Comparison of ENCODE assay signal across 29 cellular contexts in genomic region chr17:12429125-12429524, GRCh38.
DNase-seq lines count a peak whose midpoint lies in the region; ATAC-seq and TF ChIP-seq lines count a peak whose summit lies in the region.
"Had no signal": no experiment of that assay in that cellular context is flagged by ENCODE, and none has a peak within 500 bp of the region (broad histone marks: within the 10 kb centered on the region; RNA-seq: fewer than 3 reads in every experiment).

No MANE protein-coding gene starts in this region.

- H3K36me3 ChIP-seq in left ventricle myocardium inferior: no peaks in the 10 kb centered on the region
- H3K36me3 ChIP-seq: left lung, MG63, right atrium auricular region had no signal

- H3K27ac Mint-ChIP-seq in stimulated activated memory B cell treated with anti-CD40 and anti-IgM and Interleukin-4, amounts not matched to agents 10 μg/mL and 1 μg/mL and 100 μg/mL, for 72 hours: peak overlapping the region; percentile 92
- no peak overlapping the region for H3K27ac Mint-ChIP-seq in osteocyte (ENCODE audit: unreplicated experiment)
- H3K27ac Mint-ChIP-seq: activated CD4-positive, alpha-beta T cell treated with anti-CD3 and anti-CD28 coated beads for 36 hours; activated CD8-positive, alpha-beta T cell treated with anti-CD3 and anti-CD28 coated beads, Interleukin-2, amount 10 ng/mL, durations not matched to agents 7 days and 5 days; activated naive CD4-positive, alpha-beta T cell treated with anti-CD3 and anti-CD28 coated beads, Interleukin-2, amount 10 ng/mL, durations not matched to agents 7 days and 5 days; endodermal cell; stimulated activated naive CD8-positive, alpha-beta T cell treated with anti-CD3 and anti-CD28 coated beads, Interleukin-15, Interleukin-2, amounts not matched to agents 100 ng/mL and 50 ng/mL, for 24 hours had no signal

- TF ChIP-seq CTCF in GM13977 (IDR thresholded peaks at IDR 0.05; ENCODE audit: extremely low read depth, insufficient read depth, missing control alignments) (no peak), osteocyte (IDR thresholded peaks at IDR 0.05) (no peak), left ventricle myocardium inferior (IDR thresholded peaks at IDR 0.05; ENCODE audit: borderline replicate concordance) (no peak)

- no peaks in the 10 kb centered on the region for H3K4me1 ChIP-seq in left ventricle myocardium inferior
- H3K4me1 ChIP-seq: body of pancreas, left lung, right atrium auricular region, testis had no signal

- H3K27me3 ChIP-seq in left ventricle myocardium inferior (ENCODE audit: low read depth): no peaks in the 10 kb centered on the region
- H3K27me3 ChIP-seq: body of pancreas, left lung, MG63, right atrium auricular region, testis had no signal

- H3K9me3 Mint-ChIP-seq in stimulated activated memory B cell treated with anti-CD40 and anti-IgM and Interleukin-4, amounts not matched to agents 10 μg/mL and 1 μg/mL and 100 μg/mL, for 72 hours: peaks cover 12% of the 10 kb centered on the region
- peaks cover 3% of the 10 kb centered on the region for H3K9me3 Mint-ChIP-seq in osteocyte (ENCODE audit: unreplicated experiment)
- H3K9me3 Mint-ChIP-seq: endodermal cell had no signal

- no peaks in the 10 kb centered on the region for H3K27me3 Mint-ChIP-seq in stimulated activated memory B cell treated with anti-CD40 and anti-IgM and Interleukin-4, amounts not matched to agents 10 μg/mL and 1 μg/mL and 100 μg/mL, for 72 hours
- H3K27me3 Mint-ChIP-seq in osteocyte (ENCODE audit: unreplicated experiment): no peaks in the 10 kb centered on the region
- H3K27me3 Mint-ChIP-seq: activated CD4-positive, alpha-beta T cell treated with anti-CD3 and anti-CD28 coated beads for 36 hours; activated naive CD4-positive, alpha-beta T cell treated with anti-CD3 and anti-CD28 coated beads, Interleukin-2, amount 10 ng/mL, durations not matched to agents 7 days and 5 days; central memory CD8-positive, alpha-beta T cell; stimulated activated naive CD8-positive, alpha-beta T cell treated with anti-CD3 and anti-CD28 coated beads, Interleukin-15, Interleukin-2, amounts not matched to agents 100 ng/mL and 50 ng/mL, for 24 hours had no signal

- H3K4me1 Mint-ChIP-seq in stimulated activated memory B cell treated with anti-CD40 and anti-IgM and Interleukin-4, amounts not matched to agents 10 μg/mL and 1 μg/mL and 100 μg/mL, for 72 hours: peaks cover 45% of the 10 kb centered on the region
- no peaks in the 10 kb centered on the region for H3K4me1 Mint-ChIP-seq in osteocyte (ENCODE audit: unreplicated experiment)
- H3K4me1 Mint-ChIP-seq: activated CD4-positive, alpha-beta T cell treated with anti-CD3 and anti-CD28 coated beads for 36 hours; activated naive CD4-positive, alpha-beta T cell treated with anti-CD3 and anti-CD28 coated beads, Interleukin-2, amount 10 ng/mL, durations not matched to agents 7 days and 5 days; central memory CD8-positive, alpha-beta T cell; endodermal cell had no signal

- H3K9me3 ChIP-seq in left ventricle myocardium inferior (replicated peaks): peaks cover 4% of the 10 kb centered on the region
- H3K9me3 ChIP-seq: MG63, right atrium auricular region, SK-N-SH, testis had no signal

- H3K36me3 Mint-ChIP-seq in stimulated activated memory B cell treated with anti-CD40 and anti-IgM and Interleukin-4, amounts not matched to agents 10 μg/mL and 1 μg/mL and 100 μg/mL, for 72 hours: peaks cover 10% of the 10 kb centered on the region
- H3K36me3 Mint-ChIP-seq in osteocyte (ENCODE audit: unreplicated experiment): no peaks in the 10 kb centered on the region
- H3K36me3 Mint-ChIP-seq: activated naive CD4-positive, alpha-beta T cell treated with anti-CD3 and anti-CD28 coated beads, Interleukin-2, amount 10 ng/mL, durations not matched to agents 7 days and 5 days had no signal

- no peak overlapping the region for H3K4me3 Mint-ChIP-seq in stimulated activated memory B cell treated with anti-CD40 and anti-IgM and Interleukin-4, amounts not matched to agents 10 μg/mL and 1 μg/mL and 100 μg/mL, for 72 hours
- H3K4me3 Mint-ChIP-seq in osteocyte (ENCODE audit: unreplicated experiment): no peak overlapping the region
- H3K4me3 Mint-ChIP-seq: activated CD4-positive, alpha-beta T cell treated with anti-CD3 and anti-CD28 coated beads for 36 hours; activated CD8-positive, alpha-beta T cell treated with anti-CD3 and anti-CD28 coated beads, Interleukin-2, amount 10 ng/mL, durations not matched to agents 7 days and 5 days; activated naive CD4-positive, alpha-beta T cell treated with anti-CD3 and anti-CD28 coated beads, Interleukin-2, amount 10 ng/mL, durations not matched to agents 7 days and 5 days; central memory CD8-positive, alpha-beta T cell; endodermal cell; stimulated activated naive CD8-positive, alpha-beta T cell treated with anti-CD3 and anti-CD28 coated beads, Interleukin-15, Interleukin-2, amounts not matched to agents 100 ng/mL and 50 ng/mL, for 24 hours had no signal

- in situ Hi-C loops in GM13977 (cut with MboI; ENCODE audit: low pct_unique_long_range_greater_than_20kb, low sequenced_read_pairs, unreplicated experiment): loop anchor here (25.0 kb wide), 1 partner anchor 92 kb away; no protein-coding TSS in a partner anchor

- no peak overlapping the region for H3K27ac ChIP-seq in left ventricle myocardium inferior (replicated peaks)
- H3K27ac ChIP-seq: body of pancreas, KMS-11, left lung, right atrium auricular region, testis had no signal

- intact Hi-C loops in left ventricle myocardium inferior (cut with micrococcal nuclease): no loop called here

- no peak overlapping the region for H3K4me3 ChIP-seq in left ventricle myocardium inferior
- H3K4me3 ChIP-seq: body of pancreas, left lung, MG63, right atrium auricular region, smooth muscle cell, testis had no signal

- ATAC-seq in GM19463 (IDR thresholded peaks at IDR 0.05; ENCODE audit: unreplicated experiment): peak; percentile 39
- ATAC-seq in HG03095 (IDR thresholded peaks at IDR 0.05; ENCODE audit: unreplicated experiment): peak; percentile 42
- ATAC-seq in stimulated activated memory B cell treated with anti-CD40 and anti-IgM and Interleukin-4, amounts not matched to agents 10 μg/mL and 1 μg/mL and 100 μg/mL, for 72 hours: peak; percentile 61
- no peak for ATAC-seq in HG02571 (IDR thresholded peaks at IDR 0.05; ENCODE audit: unreplicated experiment)
- ATAC-seq: activated CD4-positive, alpha-beta T cell treated with anti-CD3 and anti-CD28 coated beads for 36 hours; activated CD8-positive, alpha-beta T cell treated with anti-CD3 and anti-CD28 coated beads, Interleukin-2, amount 10 ng/mL, durations not matched to agents 7 days and 5 days; body of pancreas; left lung; Right ventricle myocardium inferior had no signal

- peak; percentile 26 for DNase-seq in GM13977 (ENCODE audit: low spot score)
- DNase-seq in osteocyte (ENCODE audit: extremely low spot score, unreplicated experiment): no peak
- no peak for DNase-seq in left ventricle myocardium inferior
- DNase-seq: activated CD4-positive, alpha-beta T cell treated with anti-CD3 and anti-CD28 coated beads for 36 hours; activated CD8-positive, alpha-beta T cell treated with anti-CD3 and anti-CD28 coated beads, Interleukin-2, amount 10 ng/mL, durations not matched to agents 7 days and 5 days; activated naive CD4-positive, alpha-beta T cell treated with anti-CD3 and anti-CD28 coated beads, Interleukin-2, amount 10 ng/mL, durations not matched to agents 7 days and 5 days; body of pancreas; dermis blood vessel endothelial cell; DMS 273 treated with DMSO at 0.1 percent for 48 hours; endodermal cell; GOT3; islet precursor cell; left lung; MG63; NCI-H1105; NCI-H2029; posterior cingulate gyrus; SK-N-SH; testis had no signal
